1 cellular context compared by ENCODE assay signal in genomic region chr2:237235383-237236095, GRCh38.
TF ChIP-seq lines count a peak whose summit lies in the region.

No MANE protein-coding gene starts in this region.

TF ChIP-seq in GM23338, 12 proteins besides CTCF, POLR2A, EP300 and RAD21 (continued from another document):
- no peak for TF ChIP-seq ETS1 (IDR thresholded peaks at IDR 0.05)
- no peak for TF ChIP-seq CREB1 (CRISPR knock-in tag; IDR thresholded peaks at IDR 0.05; ENCODE audit: low read depth)
